In the genomic region with DNA sequence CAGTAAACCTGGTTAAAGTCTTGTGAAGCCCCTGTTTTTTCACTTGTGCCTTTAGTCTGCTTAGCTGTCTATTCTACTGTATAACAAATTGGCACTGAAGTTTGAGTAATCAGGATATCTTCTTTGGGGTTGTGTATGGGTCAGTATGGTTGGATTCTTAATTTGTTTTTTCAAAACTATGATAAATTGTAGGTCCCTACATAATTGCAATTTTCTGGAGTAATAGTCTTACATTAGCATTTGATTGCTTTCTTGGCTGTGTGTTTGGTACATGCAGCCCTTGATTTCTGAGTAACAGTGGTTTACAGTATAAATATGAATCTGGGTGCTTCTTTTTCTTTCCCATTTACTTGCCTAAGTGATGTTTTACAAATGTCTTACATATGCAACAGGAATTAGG, we compare ENCODE assay signal across 20 cellular contexts.
"Had no signal": no experiment of that assay in that cellular context is flagged by ENCODE, and none has a peak within 500 bp of the region (broad histone marks: within the 10 kb centered on the region; RNA-seq: fewer than 3 reads in every experiment).

No MANE protein-coding gene starts in this region.

- H3K27ac ChIP-seq: KMS-11 had no signal

- H3K4me2 ChIP-seq: KMS-11 had no signal

- DNase-seq: activated CD4-positive, alpha-beta T cell treated with anti-CD3 and anti-CD28 coated beads, Interleukin-2, amount 50 U/mL, for 1 hour; activated CD4-positive, CD25-positive, alpha-beta regulatory T cell; activated CD8-positive, alpha-beta memory T cell treated with anti-CD3 and anti-CD28 coated beads, Interleukin-2, amount 50 U/mL, for 4 hours; activated CD8-positive, alpha-beta T cell treated with anti-CD3 and anti-CD28 coated beads for 36 hours; activated gamma-delta T cell treated with Interleukin-2 at 50 U/mL for 16 hours; activated naive CD4-positive, alpha-beta T cell treated with anti-CD3 and anti-CD28 coated beads, Interleukin-2, amount 10 ng/mL, durations not matched to agents 7 days and 5 days; activated naive CD8-positive, alpha-beta T cell treated with anti-CD3 and anti-CD28 coated beads for 36 hours; activated T-cell treated with anti-CD3 and anti-CD28 coated beads, Interleukin-2, amount 50 U/mL, for 72 hours; NCI-H1092; NCI-H1417 treated with DMSO at 0.1 percent for 48 hours; NCI-H187; NCI-H510A; NCI-H526 treated with DMSO at 0.1 percent for 48 hours; NK-92 treated with Interleukin-12 subunit alpha and Interleukin-12 subunit beta, amount 100 ng/mL, for 24 hours; OCI-M1; SHP77 treated with DMSO at 0.1 percent for 48 hours; T-cell; T-helper 2 cell; T1000 had no signal

- ATAC-seq: activated CD8-positive, alpha-beta T cell treated with anti-CD3 and anti-CD28 coated beads for 36 hours; activated T-cell treated with anti-CD3 and anti-CD28 coated beads, Interleukin-2, amount 50 U/mL, for 72 hours; T-cell had no signal

- H3K9ac ChIP-seq: KMS-11 had no signal
